ENCODE assay signal across 9 cellular contexts in the genomic region with DNA sequence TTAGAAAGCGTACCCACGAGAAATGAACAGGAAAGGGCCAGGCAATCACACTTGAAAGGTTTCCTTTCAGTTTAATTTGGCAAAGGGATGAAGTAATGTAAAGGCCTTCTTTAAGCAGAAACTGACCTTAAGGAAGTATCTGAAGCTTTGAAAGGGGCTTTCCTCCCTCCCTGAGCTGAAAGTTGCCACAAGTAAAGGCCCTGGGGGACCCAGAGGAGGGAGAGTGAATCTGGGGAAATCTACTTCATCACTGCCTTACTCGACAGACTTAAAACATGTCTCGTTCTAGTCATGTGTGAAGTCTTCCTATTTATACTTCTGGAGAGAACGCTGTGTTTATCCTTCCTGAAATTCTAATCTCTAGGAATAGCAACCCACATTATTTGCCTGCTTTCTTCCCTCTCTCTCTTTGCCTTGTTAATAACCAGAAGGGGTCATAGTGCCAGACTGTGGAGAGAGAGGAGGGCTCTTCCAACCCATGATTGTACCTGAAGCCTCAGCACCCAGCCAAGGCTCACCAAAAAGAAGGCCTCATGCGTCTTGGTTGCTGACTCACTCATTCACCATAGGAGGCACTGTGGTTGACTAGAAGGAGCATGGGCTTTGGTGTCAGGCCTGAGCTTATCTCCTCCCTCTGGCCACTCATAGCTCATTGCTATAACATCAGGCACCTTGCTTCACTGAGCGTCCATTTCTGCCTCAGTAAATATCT. TPM values are rescaled to one million over a fixed set of nuclear protein-coding genes. Genes with fewer than 3 reads are reported as not detected.
DNase-seq lines count a peak whose midpoint lies in the region; ATAC-seq, FAIRE-seq and TF ChIP-seq lines count a peak whose summit lies in the region.
"Had no signal": no experiment of that assay in that cellular context is flagged by ENCODE, and none has a peak within 500 bp of the region (broad histone marks: within the 10 kb centered on the region; RNA-seq: fewer than 3 reads in every experiment).

No MANE protein-coding gene starts in this region.

- no peak for TF ChIP-seq POLR2A in K562 (conservative IDR thresholded peaks at IDR 0.05)

- H3K27ac ChIP-seq in right cardiac atrium (ENCODE audit: low read length) (peak overlapping the region; percentile 59), heart right ventricle (peak overlapping the region in 4 of 10 donors; percentile 87 to 96 (median 90)), K562 (ENCODE audit: extremely low read depth, low read depth, low read length) (no peak overlapping the region)
- H3K27ac ChIP-seq: prostate gland had no signal

- ATAC-seq in right cardiac atrium (no peak), heart right ventricle (no peak), HG02981 (IDR thresholded peaks at IDR 0.05; ENCODE audit: unreplicated experiment) (peak; percentile 63), K562 (peak; percentile 96)

- no peaks in the 10 kb centered on the region for H3K9me3 ChIP-seq in right cardiac atrium (ENCODE audit: control insufficient read depth, low read length)
- H3K9me3 ChIP-seq in heart right ventricle, result no peaks in the 10 kb centered on the region
- no peaks in the 10 kb centered on the region for H3K9me3 ChIP-seq in K562 (replicated peaks; ENCODE audit: control insufficient read depth, insufficient read depth, low read depth, low read length)
- H3K9me3 ChIP-seq: prostate gland had no signal

- no TSS peak for BruUV-seq in K562 (replicated peaks; lab: Mats Ljungman, UMichigan)

- H3K4me1 ChIP-seq in right cardiac atrium (ENCODE audit: control insufficient read depth, insufficient read depth, low read length) (peaks cover 4% of the 10 kb centered on the region), heart right ventricle (peaks cover 0 to 56% (median 23%) of the 10 kb centered on the region in 9 donors), K562 (replicated peaks in 1 of 2; ENCODE audit: control insufficient read depth in 2 of 2, insufficient read depth in 2 of 2, low read length in 2 of 2) (peaks cover 0 to 3% of the 10 kb centered on the region in 2 experiments; a peak in 2 of 5 replicates)
- H3K4me1 ChIP-seq: prostate gland had no signal

- CTCF ChIA-PET in K562 (lab: Yijun Ruan, JAX; ENCODE audit: low intra/inter-chr PET ratio), result no interaction called here

- H3K4me2 ChIP-seq in K562 (ENCODE audit: insufficient read depth, low read length), result no peak overlapping the region

- peak overlapping the region; percentile 12; the same call in 1 of the 2 replicates for H2AFZ ChIP-seq in K562 (ENCODE audit: low read depth, low read length)

- FAIRE-seq in K562 (lab: Jason Lieb, UNC), result peak; percentile 90

- H3K4me3 ChIP-seq in right cardiac atrium (ENCODE audit: low read length) (no peak overlapping the region), heart right ventricle (no peak overlapping the region), K562 (no peak overlapping the region)
- H3K4me3 ChIP-seq: prostate gland had no signal

- H3K27me3 ChIP-seq in right cardiac atrium (ENCODE audit: control insufficient read depth, insufficient read depth) (no peaks in the 10 kb centered on the region), heart right ventricle (no peaks in the 10 kb centered on the region), K562 (ENCODE audit: control insufficient read depth in 2 of 2, insufficient read depth in 2 of 2, low read length in 2 of 2) (no peaks in the 10 kb centered on the region)

- no peaks in the 10 kb centered on the region for H4K20me1 ChIP-seq in K562 (replicated peaks; ENCODE audit: control insufficient read depth, insufficient read depth, low read length)

- POLR2A ChIA-PET in K562 (lab: Yijun Ruan, JAX), result interaction anchor here (0.5 to 1.3 kb wide), 5 partner anchors 9 to 412 kb away, joined by 3 to 6 read pairs (median 3); no protein-coding TSS in a partner anchor

- H3K9me1 ChIP-seq in K562 (ENCODE audit: control insufficient read depth, insufficient read depth, low read length), result no peaks in the 10 kb centered on the region

- WGBS in right cardiac atrium, result 68% methylated on average over 7 of the region's 7 CpGs
- 71 to 72% methylated on average over 7 of the region's 7 CpGs for WGBS in heart right ventricle, 2 donors
- 21% methylated on average over 5 of the region's 7 CpGs for WGBS in K562 (ENCODE audit: insufficient coverage, low coverage, missing lambda C conversion rate)

- intact Hi-C loops in right cardiac atrium (cut with DNase I), result no loop called here
- intact Hi-C loops in heart right ventricle (cut with DNase I), result no loop called here
- intact Hi-C loops in K562 (cut with micrococcal nuclease), result no loop called here

- H3K79me2 ChIP-seq in K562 (ENCODE audit: control insufficient read depth, insufficient read depth, low read length), result no peaks in the 10 kb centered on the region

- H3K9ac ChIP-seq in K562 (ENCODE audit: insufficient read depth in 1 of 2, low read depth in 2 of 2, low read length in 2 of 2), result no peak overlapping the region

- in situ Hi-C loops in K562 (cut with MboI), result no loop called here
- in situ Hi-C loops in G401 (cut with HindIII; ENCODE audit: low sequenced_read_pairs), result no loop called here

- peaks cover 0 to 38% (median 5%) of the 10 kb centered on the region in 9 donors for H3K36me3 ChIP-seq in heart right ventricle
- H3K36me3 ChIP-seq in K562 (ENCODE audit: control insufficient read depth, insufficient read depth, low read length), result no peaks in the 10 kb centered on the region

- no peak for TF ChIP-seq EP300 in K562 (IDR thresholded peaks at IDR 0.05; ENCODE audit: low read length)

- DNase-seq in right cardiac atrium, result no peak
- DNase-seq in heart right ventricle, result no peak
- DNase-seq in K562 (ENCODE audit: extremely low read depth in 1 of 4, low spot score in 3 of 4), result peak; percentile 42 to 65 (median 53)
- DNase-seq in SHP77 (lab: John Stamatoyannopoulos, UW), result no peak
- DNase-seq in G401 (ENCODE audit: low spot score), result no peak
- no peak for DNase-seq in ureter (ENCODE audit: low spot score)
- DNase-seq in stimulated activated CD4-positive, alpha-beta T cell treated with anti-CD3 and anti-CD28 coated beads, Interleukin-12 subunit alpha, Interleukin-12 subunit beta, amount 100 ng/mL, for 4 hours, result no peak

- TF ChIP-seq CTCF in heart right ventricle (IDR thresholded peaks at IDR 0.05) (no peak), K562 (IDR thresholded peaks at IDR 0.05 in 2 of 3, conservative IDR thresholded peaks at IDR 0.05 in 1 of 3; ENCODE audit: insufficient read depth in 2 of 3, low read depth in 1 of 3, low read length in 3 of 3) (peak; percentile 53 to 63 (median 56))

- TF ChIP-seq RAD21 in K562 (CRISPR knock-in tag; conservative IDR thresholded peaks at IDR 0.05 in 1 of 2, IDR thresholded peaks at IDR 0.05 in 1 of 2), result peak in 1 of 2 experiments; percentile 36; a peak in 2 of 4 replicates

RNA-seq across cellular contexts. Expression of gene GPX2, which starts 10.2 kb away (rescaled TPM):
- total RNA-seq in right cardiac atrium (not detected), heart right ventricle (not detected), K562 (2014; rRNA removed) (not detected in 2 replicates), K562 (2014; rRNA removed; fragmentation: Illumina TruSeq; extraction: Trizol) (not detected in 2 replicates), K562 (2015; rRNA removed; fragmentation: Illumina TruSeq; extraction: Trizol) (not detected in 2 replicates), K562 (2021) (0.24 and 0.56 TPM in 2 replicates), ureter (342 TPM)
- polyA plus RNA-seq in right cardiac atrium (0.23 TPM), heart right ventricle (not detected), K562 (2011; rRNA removed) (not detected in 2 replicates), K562 (2014; fragmentation: Illumina TruSeq; extraction: Trizol) (not detected in 2 replicates), K562 (2014; fragmentation: Nextera tagmentation; extraction: Ambion mirVana) (not detected), K562 (2014; rRNA removed) (not detected in 2 replicates)
- total RNA-seq in K562 (2011; cell fraction: chromatin; rRNA removed; ENCODE audit: low replicate concordance), result not detected in 2 replicates
- total RNA-seq in K562 (2011; cell fraction: nucleolus; rRNA removed), result not detected in 2 replicates
- total RNA-seq in K562 (2011; cell fraction: nucleoplasm; rRNA removed), result not detected in 2 replicates
- not detected in 2 replicates for polyA plus RNA-seq in K562 (2011; cell fraction: cytosol; rRNA removed)
- polyA plus RNA-seq in K562 (2011; cell fraction: nucleus; rRNA removed), result not detected in 2 replicates
- polyA plus RNA-seq in K562 (2012), result not detected in 2 replicates
- not detected in 2 replicates for polyA minus RNA-seq in K562 (2011; rRNA and poly(A)+ RNA removed)
- polyA minus RNA-seq in K562 (2011; cell fraction: cytosol; rRNA and poly(A)+ RNA removed), result not detected in 2 replicates
- polyA minus RNA-seq in K562 (2011; cell fraction: nucleus; rRNA and poly(A)+ RNA removed), result not detected in 2 replicates
- not detected in 2 replicates for total RNA-seq in G401 (2014; rRNA removed; shearing (Covaris generic))

RNA-seq across cellular contexts. Expression of gene RAB15, which starts 19.4 kb away (rescaled TPM):
- 10 to 100 TPM; 12.7 to 48.1 (median 16.9) TPM for total RNA-seq in right cardiac atrium
- 29.5 TPM for polyA plus RNA-seq in right cardiac atrium
- total RNA-seq in heart right ventricle, result 10 to 100 TPM; 11.2 to 94.3 (median 31.6) TPM
- 10 to 100 TPM in 1 of 2 donors, 1 to 10 TPM in 1; 8.2 to 35.7 TPM for polyA plus RNA-seq in heart right ventricle
- total RNA-seq in K562 (2011; cell fraction: chromatin; rRNA removed; ENCODE audit: low replicate concordance), result 0.16 and 0.35 TPM in 2 replicates
- 0.17 TPM in 1 of 2 replicates, not detected in the other for total RNA-seq in K562 (2011; cell fraction: nucleolus; rRNA removed)
- 0.15 TPM in 1 of 2 replicates, not detected in the other for total RNA-seq in K562 (2011; cell fraction: nucleoplasm; rRNA removed)
- total RNA-seq in K562 (2014; rRNA removed), result 0.08 and 0.09 TPM in 2 replicates
- total RNA-seq in K562 (2014; rRNA removed; fragmentation: Illumina TruSeq; extraction: Trizol), result 0.13 and 0.15 TPM in 2 replicates
- 0.08 and 0.14 TPM in 2 replicates for total RNA-seq in K562 (2015; rRNA removed; fragmentation: Illumina TruSeq; extraction: Trizol)
- total RNA-seq in K562 (2021), result 0.11 and 0.16 TPM in 2 replicates
- polyA plus RNA-seq in K562 (2011; rRNA removed), result 0.05 and 0.17 TPM in 2 replicates
- polyA plus RNA-seq in K562 (2011; cell fraction: cytosol; rRNA removed), result 0.12 and 0.31 TPM in 2 replicates
- polyA plus RNA-seq in K562 (2011; cell fraction: nucleus; rRNA removed), result 0.41 and 0.68 TPM in 2 replicates
- polyA plus RNA-seq in K562 (2012), result 0.49 and 0.64 TPM in 2 replicates
- polyA plus RNA-seq in K562 (2014; fragmentation: Illumina TruSeq; extraction: Trizol), result 0.21 and 0.25 TPM in 2 replicates
- polyA plus RNA-seq in K562 (2014; fragmentation: Nextera tagmentation; extraction: Ambion mirVana), result not detected
- 0.30 and 0.53 TPM in 2 replicates for polyA plus RNA-seq in K562 (2014; rRNA removed)
- polyA minus RNA-seq in K562 (2011; rRNA and poly(A)+ RNA removed), result 0.25 TPM in 1 of 2 replicates, not detected in the other
- not detected in 2 replicates for polyA minus RNA-seq in K562 (2011; cell fraction: cytosol; rRNA and poly(A)+ RNA removed)
- polyA minus RNA-seq in K562 (2011; cell fraction: nucleus; rRNA and poly(A)+ RNA removed), result not detected in 2 replicates
- total RNA-seq in G401 (2014; rRNA removed; shearing (Covaris generic)), result 15.8 and 26.2 TPM in 2 replicates
- 71.4 TPM for total RNA-seq in ureter

RNA-seq across cellular contexts. Expression of gene FNTB, which starts 33.9 kb away (rescaled TPM):
- total RNA-seq in right cardiac atrium (10 to 100 TPM; 10.6 to 20.7 (median 15.3) TPM), heart right ventricle (10 to 100 TPM; 14.6 to 20.8 (median 16.9) TPM), K562 (2014; rRNA removed) (6.9 and 7.3 TPM in 2 replicates), K562 (2014; rRNA removed; fragmentation: Illumina TruSeq; extraction: Trizol) (8.9 and 11.7 TPM in 2 replicates), K562 (2015; rRNA removed; fragmentation: Illumina TruSeq; extraction: Trizol) (10.9 and 11.0 TPM in 2 replicates), K562 (2021) (12.2 and 13.8 TPM in 2 replicates), ureter (28.3 TPM)
- polyA plus RNA-seq in right cardiac atrium (14.9 TPM), heart right ventricle (10 to 100 TPM; 14.6 to 16.2 TPM), K562 (2011; rRNA removed) (16.5 and 18.5 TPM in 2 replicates), K562 (2014; fragmentation: Illumina TruSeq; extraction: Trizol) (12.1 and 15.6 TPM in 2 replicates), K562 (2014; fragmentation: Nextera tagmentation; extraction: Ambion mirVana) (10 to 100 TPM; 14.1 to 23.2 TPM), K562 (2014; rRNA removed) (10.6 and 12.9 TPM in 2 replicates)
- 47.5 and 49.5 TPM in 2 replicates for total RNA-seq in K562 (2011; cell fraction: chromatin; rRNA removed; ENCODE audit: low replicate concordance)
- 29.6 and 31.0 TPM in 2 replicates for total RNA-seq in K562 (2011; cell fraction: nucleolus; rRNA removed)
- 18.6 and 28.7 TPM in 2 replicates for total RNA-seq in K562 (2011; cell fraction: nucleoplasm; rRNA removed)
- polyA plus RNA-seq in K562 (2011; cell fraction: cytosol; rRNA removed), result 18.8 and 20.8 TPM in 2 replicates
- polyA plus RNA-seq in K562 (2011; cell fraction: nucleus; rRNA removed), result 31.7 and 33.9 TPM in 2 replicates
- polyA plus RNA-seq in K562 (2012), result 10.2 and 13.4 TPM in 2 replicates
- polyA minus RNA-seq in K562 (2011; rRNA and poly(A)+ RNA removed), result 24.4 and 25.7 TPM in 2 replicates
- polyA minus RNA-seq in K562 (2011; cell fraction: cytosol; rRNA and poly(A)+ RNA removed), result 13.8 and 21.2 TPM in 2 replicates
- 17.5 and 42.0 TPM in 2 replicates for polyA minus RNA-seq in K562 (2011; cell fraction: nucleus; rRNA and poly(A)+ RNA removed)
- total RNA-seq in G401 (2014; rRNA removed; shearing (Covaris generic)), result 8.0 and 8.7 TPM in 2 replicates

RNA-seq across cellular contexts. Expression of gene CHURC1, which starts 38.5 kb away (rescaled TPM):
- total RNA-seq in right cardiac atrium (100 to 1,000 TPM in 1 of 4 donors, 10 to 100 TPM in 3; 78.6 to 114 (median 92.7) TPM), heart right ventricle (10 to 100 TPM; 59.2 to 98.8 (median 76.3) TPM), K562 (2014; rRNA removed) (27.3 and 29.6 TPM in 2 replicates), K562 (2014; rRNA removed; fragmentation: Illumina TruSeq; extraction: Trizol) (83.4 and 85.1 TPM in 2 replicates), K562 (2015; rRNA removed; fragmentation: Illumina TruSeq; extraction: Trizol) (42.7 and 45.6 TPM in 2 replicates), K562 (2021) (38.7 and 44.5 TPM in 2 replicates), ureter (57.3 TPM)
- polyA plus RNA-seq in right cardiac atrium (55.5 TPM), heart right ventricle (10 to 100 TPM; 46.2 to 49.4 TPM), K562 (2011; rRNA removed) (90.3 and 106 TPM in 2 replicates), K562 (2014; fragmentation: Illumina TruSeq; extraction: Trizol) (43.3 and 45.2 TPM in 2 replicates), K562 (2014; fragmentation: Nextera tagmentation; extraction: Ambion mirVana) (100 to 1,000 TPM; 223 to 239 TPM), K562 (2014; rRNA removed) (33.6 and 42.5 TPM in 2 replicates)
- total RNA-seq in K562 (2011; cell fraction: chromatin; rRNA removed; ENCODE audit: low replicate concordance), result 20.7 and 44.8 TPM in 2 replicates
- total RNA-seq in K562 (2011; cell fraction: nucleolus; rRNA removed), result 12.2 and 14.9 TPM in 2 replicates
- total RNA-seq in K562 (2011; cell fraction: nucleoplasm; rRNA removed), result 36.7 and 52.4 TPM in 2 replicates
- polyA plus RNA-seq in K562 (2011; cell fraction: cytosol; rRNA removed), result 19.7 and 50.2 TPM in 2 replicates
- polyA plus RNA-seq in K562 (2011; cell fraction: nucleus; rRNA removed), result 17.4 and 27.1 TPM in 2 replicates
- 24.0 and 41.3 TPM in 2 replicates for polyA plus RNA-seq in K562 (2012)
- polyA minus RNA-seq in K562 (2011; rRNA and poly(A)+ RNA removed), result 19.0 and 19.5 TPM in 2 replicates
- polyA minus RNA-seq in K562 (2011; cell fraction: cytosol; rRNA and poly(A)+ RNA removed), result 7.2 and 11.5 TPM in 2 replicates
- polyA minus RNA-seq in K562 (2011; cell fraction: nucleus; rRNA and poly(A)+ RNA removed), result 11.2 and 26.0 TPM in 2 replicates
- total RNA-seq in G401 (2014; rRNA removed; shearing (Covaris generic)), result 51.0 and 64.1 TPM in 2 replicates

Comparison
In these comparisons a context has a peak if more than half of its experiments do, and no peak if none do; other contexts are left out.
1. ATAC-seq: peak in HG02981 (single experiment) and K562 (single experiment); none in right cardiac atrium (0 of 2) and heart right ventricle (0 of 8).
2. DNase-seq: peak in K562 (4 of 4); none in right cardiac atrium (0 of 3), heart right ventricle (0 of 2), SHP77 (0 of 2), G401 (single experiment), ureter (single experiment) and stimulated activated CD4-positive, alpha-beta T cell treated with anti-CD3 and anti-CD28 coated beads, Interleukin-12 subunit alpha, Interleukin-12 subunit beta, amount 100 ng/mL, for 4 hours (single experiment).
3. CTCF ChIP-seq: peak in K562 (3 of 3); none in heart right ventricle (0 of 9).
4. RNA of gene GPX2, which starts 10.2 kb away (total RNA-seq): 342 TPM in ureter (single experiment); not detected in right cardiac atrium, not detected in heart right ventricle, 0.24 to 0.56 TPM in K562 and not detected in G401; every median in the first group is over 100 times any median in the second.
5. RNA of gene RAB15, which starts 19.4 kb away (total RNA-seq): 71.4 TPM in ureter (single experiment), 11.2 to 94.3 TPM in heart right ventricle, 15.8 to 26.2 TPM in G401 and 12.7 to 48.1 TPM in right cardiac atrium; 0.08 to 0.35 TPM in K562; every median in the first group is over 4 times any median in the second.